In genomic region chr7:43905209-43905946, GRCh38 we compare ENCODE assay signal across 8 cellular contexts. TPM values are rescaled to one million over a fixed set of nuclear protein-coding genes. Genes with fewer than 3 reads are reported as not detected.
DNase-seq lines count a peak whose midpoint lies in the region; ATAC-seq, FAIRE-seq and TF ChIP-seq lines count a peak whose summit lies in the region.

No MANE protein-coding gene starts in this region.

- H3K27me3 ChIP-seq in HUES64 (ENCODE audit: insufficient read depth, low read length), result peaks cover 5% of the 10 kb centered on the region; the same call in 1 of the 2 replicates
- no peaks in the 10 kb centered on the region for H3K27me3 ChIP-seq in K562 (ENCODE audit: control insufficient read depth in 2 of 2, insufficient read depth in 2 of 2, low read length in 2 of 2)
- no peaks in the 10 kb centered on the region for H3K27me3 ChIP-seq in stomach

- H3K79me2 ChIP-seq in K562 (ENCODE audit: control insufficient read depth, insufficient read depth, low read length), result peaks cover 54% of the 10 kb centered on the region

- TF ChIP-seq POLR2A in K562 (conservative IDR thresholded peaks at IDR 0.05) (no peak), stomach (IDR thresholded peaks at IDR 0.05) (no peak)

- H3K9me1 ChIP-seq in K562 (ENCODE audit: control insufficient read depth, insufficient read depth, low read length), result no peaks in the 10 kb centered on the region

- no peak for TF ChIP-seq RAD21 in K562 (CRISPR knock-in tag; conservative IDR thresholded peaks at IDR 0.05 in 1 of 2, IDR thresholded peaks at IDR 0.05 in 1 of 2)

- BruUV-seq in K562 (replicated peaks; lab: Mats Ljungman, UMichigan), result no TSS peak

- TF ChIP-seq EP300 in K562 (IDR thresholded peaks at IDR 0.05; ENCODE audit: low read length), result no peak
- TF ChIP-seq EP300 in stomach (IDR thresholded peaks at IDR 0.05), result no peak

- H3K4me1 ChIP-seq in HUES64 (ENCODE audit: insufficient read depth, low read length) (peaks cover 13% of the 10 kb centered on the region), K562 (replicated peaks in 1 of 2; ENCODE audit: control insufficient read depth in 2 of 2, insufficient read depth in 2 of 2, low read length in 2 of 2) (peaks cover 15 to 26% of the 10 kb centered on the region in 2 experiments), stomach (peaks cover 23 to 52% (median 39%) of the 10 kb centered on the region in 4 donors)

- H4K20me1 ChIP-seq in K562 (replicated peaks; ENCODE audit: control insufficient read depth, insufficient read depth, low read length), result peaks cover 28% of the 10 kb centered on the region; the same call in 1 of the 2 replicates

- no peaks in the 10 kb centered on the region for H3K36me3 ChIP-seq in HUES64 (ENCODE audit: insufficient read depth, low read length)
- peaks cover 7% of the 10 kb centered on the region; the same call in 2 of the 3 replicates for H3K36me3 ChIP-seq in K562 (ENCODE audit: control insufficient read depth, insufficient read depth, low read length)
- no peaks in the 10 kb centered on the region for H3K36me3 ChIP-seq in stomach

- no peak for TF ChIP-seq CTCF in AG09309 (IDR thresholded peaks at IDR 0.05; ENCODE audit: control insufficient read depth, insufficient read depth, low read depth, low read length, missing control alignments)
- TF ChIP-seq CTCF in K562 (IDR thresholded peaks at IDR 0.05 in 2 of 3, conservative IDR thresholded peaks at IDR 0.05 in 1 of 3; ENCODE audit: insufficient read depth in 2 of 3, low read depth in 1 of 3, low read length in 3 of 3), result no peak
- TF ChIP-seq CTCF in stomach (IDR thresholded peaks at IDR 0.05), result no peak

- H3K9me3 ChIP-seq in HUES64 (ENCODE audit: insufficient read depth, low read depth, low read length) (no peaks in the 10 kb centered on the region), K562 (replicated peaks; ENCODE audit: control insufficient read depth, insufficient read depth, low read depth, low read length) (no peaks in the 10 kb centered on the region), stomach (no peaks in the 10 kb centered on the region)

- CTCF ChIA-PET in K562 (lab: Yijun Ruan, JAX; ENCODE audit: low intra/inter-chr PET ratio), result interaction anchor here (0.5 kb wide), 1 partner anchor 29 kb away, joined by 3 read pairs; no protein-coding TSS in a partner anchor

- FAIRE-seq in K562 (lab: Jason Lieb, UNC), result no peak

- H3K9ac ChIP-seq in HUES64 (ENCODE audit: low read depth, low read length) (no peak overlapping the region; the same call in 1 of the 2 replicates), K562 (ENCODE audit: insufficient read depth in 1 of 2, low read depth in 2 of 2, low read length in 2 of 2) (peak overlapping the region; percentile 70 to 97)

- DNase-seq in AG09309 (ENCODE audit: low read depth) (no peak), K562 (ENCODE audit: extremely low read depth in 1 of 4, low spot score in 3 of 4) (peak in 2 of 4 experiments; percentile 16 to 28), islet precursor cell (peak; percentile 76), stomach (peak; percentile 34), NCI-H2196 treated with DMSO at 0.1 percent for 48 hours (lab: John Stamatoyannopoulos, UW; ENCODE audit: unreplicated experiment) (no peak)
- no peak for DNase-seq in stimulated activated CD8-positive, alpha-beta memory T cell treated with anti-CD3 and anti-CD28 coated beads, Interleukin-4, amount 100 ng/mL, for 48 hours

- H2AFZ ChIP-seq in K562 (ENCODE audit: low read depth, low read length), result peak overlapping the region; percentile 77

- intact Hi-C loops in K562 (cut with micrococcal nuclease) (no loop called here), stomach (cut with DNase I; ENCODE audit: low total_unique reads) (no loop called here)

- POLR2A ChIA-PET in K562 (lab: Yijun Ruan, JAX), result interaction anchor here (0.9 to 1.7 kb wide), 5 partner anchors 14 to 246 kb away, joined by 3 to 7 read pairs (median 4); partner anchors contain the start of genes MRPS24 and UBE2D4

- in situ Hi-C loops in K562 (cut with MboI), result no loop called here

- H3K27ac ChIP-seq in HUES64 (ENCODE audit: low read depth, low read length), result no peak overlapping the region
- peak overlapping the region; percentile 63; the same call in 2 of the 3 replicates for H3K27ac ChIP-seq in K562 (ENCODE audit: extremely low read depth, low read depth, low read length)
- peak overlapping the region; percentile 21 to 94 (median 86) for H3K27ac ChIP-seq in stomach

- peak overlapping the region; percentile 65 for H3K4me3 ChIP-seq in AG09309 (ENCODE audit: control insufficient read depth, low read depth, low read length)
- H3K4me3 ChIP-seq in HUES64 (ENCODE audit: low read length), result peak overlapping the region; percentile 74
- peak overlapping the region; percentile 57 for H3K4me3 ChIP-seq in K562
- peak overlapping the region; percentile 66 to 71 (median 70) for H3K4me3 ChIP-seq in stomach

- peak; percentile 46 for ATAC-seq in K562
- ATAC-seq in GM19455 (IDR thresholded peaks at IDR 0.05; ENCODE audit: unreplicated experiment), result no peak

- H3K4me2 ChIP-seq in K562 (ENCODE audit: insufficient read depth, low read length), result peak overlapping the region; percentile 68

- 53% methylated on average over 7 of the region's 8 CpGs for WGBS in HUES64
- 23% methylated on average over 8 of the region's 8 CpGs for whole genome bisulfite sequencing in K562 (ENCODE audit: insufficient coverage, low coverage, missing lambda C conversion rate)
- 30 to 37% (median 34%) methylated on average over 8 of the region's 8 CpGs for WGBS in stomach, 5 donors

RNA-seq across cellular contexts. Expression of gene URGCP, which starts 1.0 kb away (rescaled TPM):
- polyA plus RNA-seq in HUES64 (2013, experiment 1 of 2), result 7.3 TPM
- polyA plus RNA-seq in HUES64 (2013, experiment 2 of 2), result 7.2 TPM
- total RNA-seq in K562 (2011; cell fraction: chromatin; rRNA removed; ENCODE audit: low replicate concordance), result 23.3 and 33.1 TPM in 2 replicates
- total RNA-seq in K562 (2011; cell fraction: nucleolus; rRNA removed), result 21.2 and 24.7 TPM in 2 replicates
- 19.4 and 24.6 TPM in 2 replicates for total RNA-seq in K562 (2011; cell fraction: nucleoplasm; rRNA removed)
- 17.0 and 18.4 TPM in 2 replicates for total RNA-seq in K562 (2014; rRNA removed)
- 9.7 and 10.3 TPM in 2 replicates for total RNA-seq in K562 (2014; rRNA removed; fragmentation: Illumina TruSeq; extraction: Trizol)
- total RNA-seq in K562 (2015; rRNA removed; fragmentation: Illumina TruSeq; extraction: Trizol), result 12.4 and 14.2 TPM in 2 replicates
- total RNA-seq in K562 (2021), result 15.6 and 18.7 TPM in 2 replicates
- 14.9 and 15.6 TPM in 2 replicates for polyA plus RNA-seq in K562 (2011; rRNA removed)
- 11.3 and 12.8 TPM in 2 replicates for polyA plus RNA-seq in K562 (2011; cell fraction: cytosol; rRNA removed)
- 19.8 and 22.6 TPM in 2 replicates for polyA plus RNA-seq in K562 (2011; cell fraction: nucleus; rRNA removed)
- polyA plus RNA-seq in K562 (2012), result 12.3 and 14.9 TPM in 2 replicates
- 14.8 and 25.8 TPM in 2 replicates for polyA plus RNA-seq in K562 (2014; fragmentation: Illumina TruSeq; extraction: Trizol)
- 1 to 10 TPM; 1.7 to 3.8 TPM for polyA plus RNA-seq in K562 (2014; fragmentation: Nextera tagmentation; extraction: Ambion mirVana)
- polyA plus RNA-seq in K562 (2014; rRNA removed), result 10.7 and 12.5 TPM in 2 replicates
- 16.6 and 18.6 TPM in 2 replicates for polyA minus RNA-seq in K562 (2011; rRNA and poly(A)+ RNA removed)
- 9.7 and 11.0 TPM in 2 replicates for polyA minus RNA-seq in K562 (2011; cell fraction: cytosol; rRNA and poly(A)+ RNA removed)
- polyA minus RNA-seq in K562 (2011; cell fraction: nucleus; rRNA and poly(A)+ RNA removed), result 7.9 and 9.0 TPM in 2 replicates
- total RNA-seq in stomach, result 10 to 100 TPM; 20.1 to 47.3 (median 29.2) TPM
- polyA plus RNA-seq in stomach, result 10 to 100 TPM; 10.8 to 14.9 (median 11.6) TPM

RNA-seq across cellular contexts. Expression of gene UBE2D4, which starts 20.9 kb away (rescaled TPM):
- polyA plus RNA-seq in HUES64 (2013, experiment 1 of 2), result 4.6 TPM
- polyA plus RNA-seq in HUES64 (2013, experiment 2 of 2), result 5.6 TPM
- total RNA-seq in K562 (2011; cell fraction: chromatin; rRNA removed; ENCODE audit: low replicate concordance), result 5.1 and 8.4 TPM in 2 replicates
- total RNA-seq in K562 (2011; cell fraction: nucleolus; rRNA removed), result 3.8 and 4.3 TPM in 2 replicates
- 4.6 and 7.3 TPM in 2 replicates for total RNA-seq in K562 (2011; cell fraction: nucleoplasm; rRNA removed)
- 4.5 and 9.1 TPM in 2 replicates for total RNA-seq in K562 (2014; rRNA removed)
- total RNA-seq in K562 (2014; rRNA removed; fragmentation: Illumina TruSeq; extraction: Trizol), result 6.4 and 6.9 TPM in 2 replicates
- total RNA-seq in K562 (2015; rRNA removed; fragmentation: Illumina TruSeq; extraction: Trizol), result 7.0 and 8.3 TPM in 2 replicates
- total RNA-seq in K562 (2021), result 10.2 and 11.7 TPM in 2 replicates
- 14.3 and 17.4 TPM in 2 replicates for polyA plus RNA-seq in K562 (2011; rRNA removed)
- polyA plus RNA-seq in K562 (2011; cell fraction: cytosol; rRNA removed), result 24.0 and 24.2 TPM in 2 replicates
- polyA plus RNA-seq in K562 (2011; cell fraction: nucleus; rRNA removed), result 9.4 and 10.3 TPM in 2 replicates
- polyA plus RNA-seq in K562 (2012), result 10.5 and 13.2 TPM in 2 replicates
- polyA plus RNA-seq in K562 (2014; fragmentation: Illumina TruSeq; extraction: Trizol), result 12.0 and 16.2 TPM in 2 replicates
- 1 to 10 TPM; 3.3 to 4.7 TPM for polyA plus RNA-seq in K562 (2014; fragmentation: Nextera tagmentation; extraction: Ambion mirVana)
- 7.5 and 9.0 TPM in 2 replicates for polyA plus RNA-seq in K562 (2014; rRNA removed)
- 14.8 and 20.1 TPM in 2 replicates for polyA minus RNA-seq in K562 (2011; rRNA and poly(A)+ RNA removed)
- polyA minus RNA-seq in K562 (2011; cell fraction: cytosol; rRNA and poly(A)+ RNA removed), result 7.6 and 11.1 TPM in 2 replicates
- polyA minus RNA-seq in K562 (2011; cell fraction: nucleus; rRNA and poly(A)+ RNA removed), result 1.3 and 4.7 TPM in 2 replicates
- 10 to 100 TPM in 1 of 5 donors, 1 to 10 TPM in 2, under 1 TPM in 1, not detected in 1; 0.58 to 51.8 (median 6.0) TPM for total RNA-seq in stomach
- 10 to 100 TPM; 10.9 to 12.5 (median 12.1) TPM for polyA plus RNA-seq in stomach

RNA-seq across cellular contexts. Expression of gene MRPS24, which starts 36.1 kb away (rescaled TPM):
- 105 TPM for polyA plus RNA-seq in HUES64 (2013, experiment 1 of 2)
- 104 TPM for polyA plus RNA-seq in HUES64 (2013, experiment 2 of 2)
- total RNA-seq in K562 (2011; cell fraction: chromatin; rRNA removed; ENCODE audit: low replicate concordance), result 20.9 and 28.4 TPM in 2 replicates
- total RNA-seq in K562 (2011; cell fraction: nucleolus; rRNA removed), result 50.9 and 59.1 TPM in 2 replicates
- total RNA-seq in K562 (2011; cell fraction: nucleoplasm; rRNA removed), result 40.5 and 59.2 TPM in 2 replicates
- 197 and 210 TPM in 2 replicates for total RNA-seq in K562 (2014; rRNA removed)
- total RNA-seq in K562 (2014; rRNA removed; fragmentation: Illumina TruSeq; extraction: Trizol), result 111 and 125 TPM in 2 replicates
- total RNA-seq in K562 (2015; rRNA removed; fragmentation: Illumina TruSeq; extraction: Trizol), result 152 and 163 TPM in 2 replicates
- 214 and 225 TPM in 2 replicates for total RNA-seq in K562 (2021)
- polyA plus RNA-seq in K562 (2011; rRNA removed), result 197 and 215 TPM in 2 replicates
- polyA plus RNA-seq in K562 (2011; cell fraction: cytosol; rRNA removed), result 413 and 533 TPM in 2 replicates
- polyA plus RNA-seq in K562 (2011; cell fraction: nucleus; rRNA removed), result 126 and 138 TPM in 2 replicates
- polyA plus RNA-seq in K562 (2012), result 216 and 269 TPM in 2 replicates
- polyA plus RNA-seq in K562 (2014; fragmentation: Illumina TruSeq; extraction: Trizol), result 176 and 179 TPM in 2 replicates
- polyA plus RNA-seq in K562 (2014; fragmentation: Nextera tagmentation; extraction: Ambion mirVana), result 10 to 100 TPM; 51.4 to 92.8 TPM
- polyA plus RNA-seq in K562 (2014; rRNA removed), result 169 and 185 TPM in 2 replicates
- 63.1 and 70.4 TPM in 2 replicates for polyA minus RNA-seq in K562 (2011; rRNA and poly(A)+ RNA removed)
- 99.1 and 126 TPM in 2 replicates for polyA minus RNA-seq in K562 (2011; cell fraction: cytosol; rRNA and poly(A)+ RNA removed)
- polyA minus RNA-seq in K562 (2011; cell fraction: nucleus; rRNA and poly(A)+ RNA removed), result 16.0 and 28.5 TPM in 2 replicates
- total RNA-seq in stomach, result 100 to 1,000 TPM in 2 of 5 donors, 10 to 100 TPM in 2, not detected in 1; 17.1 to 200 (median 126) TPM
- 100 to 1,000 TPM; 159 to 191 (median 167) TPM for polyA plus RNA-seq in stomach

Comparison
In these comparisons a context has a peak if more than half of its experiments do, and no peak if none do; other contexts are left out.
1. DNase-seq: peak in islet precursor cell (single experiment) and stomach (single experiment); none in AG09309 (single experiment), NCI-H2196 treated with DMSO at 0.1 percent for 48 hours (single experiment) and stimulated activated CD8-positive, alpha-beta memory T cell treated with anti-CD3 and anti-CD28 coated beads, Interleukin-4, amount 100 ng/mL, for 48 hours (single experiment).
2. Peak in every context shown above with its lines, with median percentiles within 50 percentile points of each other: H3K4me3 ChIP-seq.